In genomic region chr6:155079985-155080452, GRCh38 we compare ENCODE assay signal across 11 cellular contexts.
DNase-seq lines count a peak whose midpoint lies in the region; ATAC-seq, FAIRE-seq and TF ChIP-seq lines count a peak whose summit lies in the region.
"Had no signal": no experiment of that assay in that cellular context is flagged by ENCODE, and none has a peak within 500 bp of the region (broad histone marks: within the 10 kb centered on the region; RNA-seq: fewer than 3 reads in every experiment).

No MANE protein-coding gene starts in this region.

- H2AFZ ChIP-seq in GM12878 (ENCODE audit: control insufficient read depth, low read depth, low read length) = no peak overlapping the region

- in situ Hi-C loops in KBM-7 (cut with MboI; ENCODE audit: low pct_unique_long_range_greater_than_20kb, low sequenced_read_pairs) = no loop called here
- in situ Hi-C loops in GM12878 (cut with MboI) = no loop called here

- no peaks in the 10 kb centered on the region for H3K9me3 Mint-ChIP-seq in Caco-2 (ENCODE audit: unreplicated experiment)

- no peak for TF ChIP-seq POLR2A in GM12878 (IDR thresholded peaks at IDR 0.05; ENCODE audit: low read depth, low read length)

- intact Hi-C loops in GM12878 (cut with micrococcal nuclease; ENCODE audit: unreplicated experiment) (loop anchor here (1.0 kb wide), 1 partner anchor 91 kb away; no protein-coding TSS in a partner anchor), Caco-2 (cut with micrococcal nuclease; ENCODE audit: unreplicated experiment) (no loop called here)

- BruUV-seq in GM12878 (replicated peaks; lab: Mats Ljungman, UMichigan) = no TSS peak
- no TSS peak for BruUV-seq in Caco-2 (replicated peaks; lab: Mats Ljungman, UMichigan)

- WGBS in GM12878 (ENCODE audit: insufficient coverage, insufficient replicate concordance, low lambda C conversion rate, missing lambda C conversion rate) = 11% methylated on average over 7 of the region's 7 CpGs

- H3K4me1 ChIP-seq in GM12878 (ENCODE audit: control insufficient read depth, insufficient read depth, low read length) (no peaks in the 10 kb centered on the region; the same call in 1 of the 2 replicates), Caco-2 (peaks cover 12% of the 10 kb centered on the region)

- no peak for TF ChIP-seq EP300 in GM12878 (IDR thresholded peaks at IDR 0.05; ENCODE audit: borderline replicate concordance in 1 of 2, control insufficient read depth in 1 of 2, low read depth in 2 of 2, low read length in 2 of 2)

- DNase-seq in GM12865 (ENCODE audit: low read depth) (peak; percentile 66), KBM-7 (peak; percentile 78), GM12878 (ENCODE audit: low read depth, low spot score) (peak; percentile 25), Caco-2 (no peak), HK-2 (ENCODE audit: unreplicated experiment) (no peak), KG1 (lab: John Stamatoyannopoulos, UW) (no peak), NCI-H1105 treated with DMSO at 0.1 percent for 48 hours (lab: John Stamatoyannopoulos, UW) (no peak)
- DNase-seq: cortex of kidney; PC-3; stimulated activated naive CD4-positive, alpha-beta T cell treated with Interleukin-2 at 50 U/mL for 16 hours had no signal

- no peak overlapping the region for H3K4me3 ChIP-seq in GM12865 (ENCODE audit: low read depth, low read length)
- no peak overlapping the region for H3K4me3 ChIP-seq in GM12878
- H3K4me3 ChIP-seq in Caco-2 (ENCODE audit: low read depth, low read length) = no peak overlapping the region

- no peaks in the 10 kb centered on the region for H3K27me3 Mint-ChIP-seq in Caco-2 (ENCODE audit: insufficient read depth, unreplicated experiment)

- H3K36me3 Mint-ChIP-seq in Caco-2 (ENCODE audit: insufficient read depth, unreplicated experiment) = no peaks in the 10 kb centered on the region

- FAIRE-seq in GM12878 (lab: Jason Lieb, UNC) = peak; percentile 35

- ATAC-seq in GM21619 (IDR thresholded peaks at IDR 0.05; ENCODE audit: unreplicated experiment) (peak; percentile 55), GM12878 (peak; percentile 78)
- ATAC-seq: PC-3 had no signal

- H3K4me2 ChIP-seq in GM12878 (ENCODE audit: control insufficient read depth, insufficient read depth) = no peak overlapping the region

- no peaks in the 10 kb centered on the region for H3K9me3 ChIP-seq in GM12878 (replicated peaks; ENCODE audit: control insufficient read depth, insufficient read depth, low read length)
- H3K9me3 ChIP-seq in Caco-2 = no peaks in the 10 kb centered on the region

- H3K27ac Mint-ChIP-seq in Caco-2 (ENCODE audit: unreplicated experiment) = no peak overlapping the region

- no peaks in the 10 kb centered on the region for H3K4me1 Mint-ChIP-seq in Caco-2 (ENCODE audit: low read depth, unreplicated experiment)

- RAD21 ChIA-PET in GM12878 (lab: Charles Lee; ENCODE audit: unreplicated experiment) = interaction anchor here (1.6 kb wide), 1 partner anchor 97 kb away, joined by 5 read pairs; no protein-coding TSS in a partner anchor

- TF ChIP-seq CTCF in GM12865 (IDR thresholded peaks at IDR 0.05; ENCODE audit: insufficient read depth, low read depth, low read length, missing control alignments) = no peak
- no peak for TF ChIP-seq CTCF in GM12878 (IDR thresholded peaks at IDR 0.05 in 2 of 3, conservative IDR thresholded peaks at IDR 0.05 in 1 of 3; ENCODE audit: control insufficient read depth in 2 of 3, extremely low read depth in 1 of 3, insufficient read depth in 1 of 3, low read depth in 3 of 3, low read length in 3 of 3)
- TF ChIP-seq CTCF in Caco-2 (IDR thresholded peaks at IDR 0.05; ENCODE audit: insufficient read depth in 1 of 2, low read depth in 1 of 2, low read length in 1 of 2, severe bottlenecking in 1 of 2, unreplicated experiment in 1 of 2) = no peak

- no peaks in the 10 kb centered on the region for H3K36me3 ChIP-seq in GM12878 (ENCODE audit: control insufficient read depth in 2 of 2, insufficient read depth in 2 of 2, low read length in 1 of 2)
- no peaks in the 10 kb centered on the region for H3K36me3 ChIP-seq in Caco-2 (ENCODE audit: control insufficient read depth, insufficient read depth, low read length)

- H4K20me1 ChIP-seq in GM12878 (ENCODE audit: control insufficient read depth, insufficient read depth) = no peaks in the 10 kb centered on the region

- H3K9ac ChIP-seq in GM12878 (ENCODE audit: control insufficient read depth, insufficient read depth, low read length) = no peak overlapping the region

- H3K27me3 ChIP-seq in GM12878 (replicated peaks in 1 of 2; ENCODE audit: control insufficient read depth in 2 of 2, insufficient read depth in 2 of 2, low read length in 1 of 2) (no peaks in the 10 kb centered on the region), Caco-2 (replicated peaks; ENCODE audit: control insufficient read depth, insufficient read depth, low read length) (no peaks in the 10 kb centered on the region)

- TF ChIP-seq RAD21 in GM12878 (IDR thresholded peaks at IDR 0.05; ENCODE audit: insufficient read depth, low read depth, low read length) = no peak

- SMC1A ChIA-PET in GM12878 (lab: Charles Lee; ENCODE audit: uncharacterized antibody, unreplicated experiment) = interaction anchor here (0.6 to 2.5 kb wide), 8 partner anchors 10 to 672 kb away, joined by 3 to 11 read pairs (median 3); no protein-coding TSS in a partner anchor

- H3K79me2 ChIP-seq in GM12878 (ENCODE audit: control insufficient read depth, insufficient read depth, low read length) = no peaks in the 10 kb centered on the region

- POLR2A ChIA-PET in GM12878 (lab: Charles Lee) (interaction anchor here (0.6 to 1.1 kb wide), 3 partner anchors 11 to 1498 kb away, joined by 3 read pairs; no protein-coding TSS in a partner anchor), Caco-2 (lab: Charles Lee) (no interaction called here)

- CTCF ChIA-PET in GM12878 (lab: Yijun Ruan, JAX) (interaction anchor here (1.1 to 3.6 kb wide), 3 partner anchors 11 to 153 kb away, joined by 3 to 17 read pairs (median 3); no protein-coding TSS in a partner anchor), Caco-2 (lab: Charles Lee) (no interaction called here)

- no peak overlapping the region for H3K4me3 Mint-ChIP-seq in Caco-2 (ENCODE audit: unreplicated experiment)

- no peak overlapping the region for H3K27ac ChIP-seq in GM12878 (ENCODE audit: control insufficient read depth, insufficient read depth)

TF ChIP-seq in GM12878, 131 proteins besides CTCF, POLR2A, EP300 and RAD21 (continues in another document):
- TF ChIP-seq ZZZ3 (IDR thresholded peaks at IDR 0.05; ENCODE audit: control insufficient read depth, insufficient read length, low read depth) (no peak), SMAD5 (IDR thresholded peaks at IDR 0.05; ENCODE audit: low read depth) (no peak), NFIC (IDR thresholded peaks at IDR 0.05; ENCODE audit: low read depth, low read length) (peak; percentile 71), SPI1 (IDR thresholded peaks at IDR 0.05; ENCODE audit: borderline replicate concordance, insufficient read depth, low read depth, low read length) (peak; percentile 37; the same call in 1 of the 2 replicates), FOS (IDR thresholded peaks at IDR 0.05; ENCODE audit: borderline replicate concordance, extremely low read depth, insufficient read length) (no peak), JUND (IDR thresholded peaks at IDR 0.05; ENCODE audit: low read depth, low read length) (no peak), RUNX3 (IDR thresholded peaks at IDR 0.05; ENCODE audit: low read length) (peak; percentile 89), MTA2 (IDR thresholded peaks at IDR 0.05; ENCODE audit: low read depth) (peak; percentile 39; the same call in 1 of the 2 replicates), FOXM1 (IDR thresholded peaks at IDR 0.05; ENCODE audit: low read depth, low read length) (no peak), NFXL1 (IDR thresholded peaks at IDR 0.05; ENCODE audit: borderline replicate concordance) (no peak), EGR1 (IDR thresholded peaks at IDR 0.05; ENCODE audit: borderline replicate concordance in 1 of 2, low read depth in 2 of 2, low read length in 2 of 2) (no peak), TAF1 (IDR thresholded peaks at IDR 0.05; ENCODE audit: borderline replicate concordance, low read depth, low read length) (no peak), BCL11A (IDR thresholded peaks at IDR 0.05; ENCODE audit: low read depth, low read length) (no peak), GATAD2B (conservative IDR thresholded peaks at IDR 0.05; ENCODE audit: low read depth) (no peak), CHD4 (IDR thresholded peaks at IDR 0.05) (no peak), NR2F1 (conservative IDR thresholded peaks at IDR 0.05) (no peak), EED (IDR thresholded peaks at IDR 0.05; ENCODE audit: low read depth) (no peak), POU2F2 (IDR thresholded peaks at IDR 0.05; ENCODE audit: borderline replicate concordance, low read depth, low read length) (no peak), ASH2L (IDR thresholded peaks at IDR 0.05; ENCODE audit: borderline replicate concordance, low read depth) (no peak)
- TF ChIP-seq, protein P1, sequence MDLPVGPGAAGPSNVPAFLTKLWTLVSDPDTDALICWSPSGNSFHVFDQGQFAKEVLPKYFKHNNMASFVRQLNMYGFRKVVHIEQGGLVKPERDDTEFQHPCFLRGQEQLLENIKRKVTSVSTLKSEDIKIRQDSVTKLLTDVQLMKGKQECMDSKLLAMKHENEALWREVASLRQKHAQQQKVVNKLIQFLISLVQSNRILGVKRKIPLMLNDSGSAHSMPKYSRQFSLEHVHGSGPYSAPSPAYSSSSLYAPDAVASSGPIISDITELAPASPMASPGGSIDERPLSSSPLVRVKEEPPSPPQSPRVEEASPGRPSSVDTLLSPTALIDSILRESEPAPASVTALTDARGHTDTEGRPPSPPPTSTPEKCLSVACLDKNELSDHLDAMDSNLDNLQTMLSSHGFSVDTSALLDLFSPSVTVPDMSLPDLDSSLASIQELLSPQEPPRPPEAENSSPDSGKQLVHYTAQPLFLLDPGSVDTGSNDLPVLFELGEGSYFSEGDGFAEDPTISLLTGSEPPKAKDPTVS (IDR thresholded peaks at IDR 0.05; ENCODE audit: low read depth, low read length) = no peak
- TF ChIP-seq, protein P2, sequence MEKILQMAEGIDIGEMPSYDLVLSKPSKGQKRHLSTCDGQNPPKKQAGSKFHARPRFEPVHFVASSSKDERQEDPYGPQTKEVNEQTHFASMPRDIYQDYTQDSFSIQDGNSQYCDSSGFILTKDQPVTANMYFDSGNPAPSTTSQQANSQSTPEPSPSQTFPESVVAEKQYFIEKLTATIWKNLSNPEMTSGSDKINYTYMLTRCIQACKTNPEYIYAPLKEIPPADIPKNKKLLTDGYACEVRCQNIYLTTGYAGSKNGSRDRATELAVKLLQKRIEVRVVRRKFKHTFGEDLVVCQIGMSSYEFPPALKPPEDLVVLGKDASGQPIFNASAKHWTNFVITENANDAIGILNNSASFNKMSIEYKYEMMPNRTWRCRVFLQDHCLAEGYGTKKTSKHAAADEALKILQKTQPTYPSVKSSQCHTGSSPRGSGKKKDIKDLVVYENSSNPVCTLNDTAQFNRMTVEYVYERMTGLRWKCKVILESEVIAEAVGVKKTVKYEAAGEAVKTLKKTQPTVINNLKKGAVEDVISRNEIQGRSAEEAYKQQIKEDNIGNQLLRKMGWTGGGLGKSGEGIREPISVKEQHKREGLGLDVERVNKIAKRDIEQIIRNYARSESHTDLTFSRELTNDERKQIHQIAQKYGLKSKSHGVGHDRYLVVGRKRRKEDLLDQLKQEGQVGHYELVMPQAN (conservative IDR thresholded peaks at IDR 0.05) = no peak

Comparison
In these comparisons a context has a peak if more than half of its experiments do, and no peak if none do; other contexts are left out.
1. DNase-seq: peak in GM12865 (single experiment), KBM-7 (single experiment) and GM12878 (single experiment); none in Caco-2 (0 of 2), HK-2 (single experiment), KG1 (single experiment) and NCI-H1105 treated with DMSO at 0.1 percent for 48 hours (single experiment).